9 cellular contexts compared by ENCODE assay signal in genomic region chr11:63767415-63768231, GRCh38. TPM values are rescaled to one million over a fixed set of nuclear protein-coding genes. Genes with fewer than 3 reads are reported as not detected.
DNase-seq lines count a peak whose midpoint lies in the region; ATAC-seq and FAIRE-seq lines count a peak whose summit lies in the region.
"Had no signal": no experiment of that assay in that cellular context is flagged by ENCODE, and none has a peak within 500 bp of the region (broad histone marks: within the 10 kb centered on the region; RNA-seq: fewer than 3 reads in every experiment).

No MANE protein-coding gene starts in this region.

- intact Hi-C loops in Right ventricle myocardium inferior (cut with DNase I), result loop anchor here (1.0 to 10.0 kb wide), 3 partner anchors 46 to 387 kb away; partner anchors contain the start of gene SPINDOC

- DNase-seq in Jurkat, Clone E6-1 (ENCODE audit: low read depth, low spot score), result peak; percentile 47
- DNase-seq in RPMI8226 (peak; percentile 74), amniotic epithelial cell (ENCODE audit: low read depth) (peak; percentile 67), Right ventricle myocardium inferior (ENCODE audit: missing footprints) (no peak), nucleus accumbens (lab: John Stamatoyannopoulos, UW) (peak in 36 of 56 donors; percentile 18 to 68 (median 44))

- peak; percentile 84 for FAIRE-seq in G401.6 (lab: Jason Lieb, UNC)
- FAIRE-seq: islet of Langerhans had no signal

- H3K4me3 ChIP-seq in Jurkat, Clone E6-1 (ENCODE audit: low read length), result peak overlapping the region; percentile 74

- ATAC-seq in Right ventricle myocardium inferior, result peak; percentile 38
- no peak for ATAC-seq in GM21723 (IDR thresholded peaks at IDR 0.05; ENCODE audit: unreplicated experiment)
- ATAC-seq in HG02840 (IDR thresholded peaks at IDR 0.05; ENCODE audit: low FRiP score, unreplicated experiment), result no peak

RNA-seq across cellular contexts. Expression of gene ZFTA, which starts 1.0 kb away (rescaled TPM):
- polyA plus RNA-seq in Jurkat, Clone E6-1 (2012; ENCODE audit: insufficient read depth, insufficient read length), result 16.1 TPM
- 12.6 TPM for total RNA-seq in Right ventricle myocardium inferior

RNA-seq across cellular contexts. Expression of gene SPINDOC, which starts 45.6 kb away (rescaled TPM):
- 77.2 TPM for polyA plus RNA-seq in Jurkat, Clone E6-1 (2012; ENCODE audit: insufficient read depth, insufficient read length)
- 11.9 TPM for total RNA-seq in Right ventricle myocardium inferior
